In the genomic region with DNA sequence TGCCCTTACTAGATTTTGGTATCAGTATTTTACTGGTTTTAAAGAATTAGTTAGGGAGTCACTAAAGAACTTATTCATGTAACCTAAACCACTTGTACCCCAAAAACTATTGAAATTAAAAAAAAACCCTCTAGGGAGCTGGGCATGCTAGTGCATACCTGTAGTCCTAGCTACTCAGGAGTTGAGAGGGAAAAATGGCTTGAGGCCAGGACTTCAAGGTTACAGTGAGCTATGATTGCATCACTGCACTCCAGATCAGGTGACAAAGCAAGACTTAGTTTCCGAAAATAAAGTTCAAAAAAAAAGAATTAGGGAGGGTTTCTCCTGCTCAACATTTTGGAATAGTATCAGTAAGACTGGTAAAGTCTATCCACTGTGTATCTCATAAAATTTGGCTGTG, we compare ENCODE assay signal across 32 cellular contexts.
"Had no signal": no experiment of that assay in that cellular context is flagged by ENCODE, and none has a peak within 500 bp of the region (broad histone marks: within the 10 kb centered on the region; RNA-seq: fewer than 3 reads in every experiment).

No MANE protein-coding gene starts in this region.

- H3K36me3 ChIP-seq: breast epithelium, gastrocnemius medialis, ovary, prostate gland, WERI-Rb-1 had no signal

- H3K9me3 ChIP-seq: breast epithelium, gastrocnemius medialis, ovary, prostate gland had no signal

- H3K27me3 Mint-ChIP-seq: activated CD4-positive, alpha-beta memory T cell treated with anti-CD3 and anti-CD28 coated beads for 36 hours; activated CD4-positive, alpha-beta T cell treated with anti-CD3 and anti-CD28 coated beads, Interleukin-2, amount 10 ng/mL, durations not matched to agents 24 days and 14 days; activated T-cell treated with anti-CD3 and anti-CD28 coated beads, Interleukin-2, amount 50 U/mL, for 24 hours; activated T-helper 17 cell treated with anti-CD3 and anti-CD28 coated beads, Interleukin-2, amount 50 U/mL, for 72 hours; central memory CD8-positive, alpha-beta T cell; memory B cell; naive thymus-derived CD4-positive, alpha-beta T cell; stimulated activated memory B cell treated with anti-CD40 and anti-IgM and Interleukin-4, amounts not matched to agents 10 μg/mL and 1 μg/mL and 100 μg/mL, for 72 hours; stimulated activated naive CD8-positive, alpha-beta T cell treated with anti-CD3 and anti-CD28 coated beads, Interleukin-15, amount 100 ng/mL, for 72 hours; T-helper 17 cell had no signal

- H3K4me3 Mint-ChIP-seq: activated CD4-positive, alpha-beta memory T cell treated with anti-CD3 and anti-CD28 coated beads for 36 hours; activated CD4-positive, alpha-beta T cell treated with anti-CD3 and anti-CD28 coated beads, Interleukin-2, amount 10 ng/mL, durations not matched to agents 24 days and 14 days; activated T-cell treated with anti-CD3 and anti-CD28 coated beads, Interleukin-2, amount 50 U/mL, for 24 hours; activated T-helper 17 cell treated with anti-CD3 and anti-CD28 coated beads, Interleukin-2, amount 50 U/mL, for 72 hours; central memory CD8-positive, alpha-beta T cell; memory B cell; naive thymus-derived CD4-positive, alpha-beta T cell; stimulated activated memory B cell treated with anti-CD40 and anti-IgM and Interleukin-4, amounts not matched to agents 10 μg/mL and 1 μg/mL and 100 μg/mL, for 72 hours; stimulated activated naive CD8-positive, alpha-beta T cell treated with anti-CD3 and anti-CD28 coated beads, Interleukin-15, amount 100 ng/mL, for 72 hours; T-helper 17 cell had no signal

- H3K4me2 ChIP-seq: smooth muscle cell had no signal

- H3K36me3 Mint-ChIP-seq: activated CD4-positive, alpha-beta memory T cell treated with anti-CD3 and anti-CD28 coated beads for 36 hours; memory B cell; naive thymus-derived CD4-positive, alpha-beta T cell; stimulated activated memory B cell treated with anti-CD40 and anti-IgM and Interleukin-4, amounts not matched to agents 10 μg/mL and 1 μg/mL and 100 μg/mL, for 72 hours had no signal

- H3K4me3 ChIP-seq: breast epithelium, gastrocnemius medialis, ovary, prostate gland, smooth muscle cell had no signal

- H3K4me1 ChIP-seq: breast epithelium, gastrocnemius medialis, prostate gland had no signal

- H3K4me1 Mint-ChIP-seq: activated CD4-positive, alpha-beta T cell treated with anti-CD3 and anti-CD28 coated beads, Interleukin-2, amount 10 ng/mL, durations not matched to agents 24 days and 14 days; activated T-helper 17 cell treated with anti-CD3 and anti-CD28 coated beads, Interleukin-2, amount 50 U/mL, for 72 hours; central memory CD8-positive, alpha-beta T cell; memory B cell; naive thymus-derived CD4-positive, alpha-beta T cell; stimulated activated memory B cell treated with anti-CD40 and anti-IgM and Interleukin-4, amounts not matched to agents 10 μg/mL and 1 μg/mL and 100 μg/mL, for 72 hours; stimulated activated naive CD8-positive, alpha-beta T cell treated with anti-CD3 and anti-CD28 coated beads, Interleukin-15, amount 100 ng/mL, for 72 hours; T-helper 17 cell had no signal

- DNase-seq: activated CD4-positive, alpha-beta memory T cell treated with anti-CD3 and anti-CD28 coated beads for 36 hours; activated CD4-positive, alpha-beta T cell treated with anti-CD3 and anti-CD28 coated beads, Interleukin-2, amount 10 ng/mL, durations not matched to agents 24 days and 14 days; activated CD8-positive, alpha-beta memory T cell treated with anti-CD3 and anti-CD28 coated beads, Interleukin-2, amount 50 U/mL, for 4 hours; activated gamma-delta T cell treated with Interleukin-2 at 50 U/mL for 16 hours; activated naive CD4-positive, alpha-beta T cell treated with anti-CD3 and anti-CD28 coated beads, Interleukin-2, amount 50 U/mL, for 16 hours; activated T-cell treated with anti-CD3 and anti-CD28 coated beads, Interleukin-2, amount 50 U/mL, for 24 hours; amygdala; dermis blood vessel endothelial cell; effector CD4-positive, alpha-beta T cell; erythroblast; gastrocnemius medialis; glutamatergic neuron; islet precursor cell; left cardiac atrium; midbrain; naive thymus-derived CD4-positive, alpha-beta T cell; ovary; stimulated activated CD4-positive, alpha-beta T cell treated with anti-CD3 and anti-CD28 coated beads, Interleukin-1b, Interleukin-23, amount 100 ng/mL, for 48 hours; stimulated activated CD4-positive, alpha-beta T cell treated with anti-CD3 and anti-CD28 coated beads, Interleukin-4, amount 100 ng/mL, for 4 hours; stimulated activated CD8-positive, alpha-beta memory T cell treated with anti-CD3 and anti-CD28 coated beads, Interleukin-4, amount 100 ng/mL, for 48 hours; stimulated activated naive CD8-positive, alpha-beta T cell treated with anti-CD3 and anti-CD28 coated beads, Interleukin-15, amount 100 ng/mL, for 72 hours; substantia nigra; T-helper 17 cell; T1000; WERI-Rb-1 had no signal

- H3K27ac ChIP-seq: breast epithelium, gastrocnemius medialis, ovary, prostate gland, WERI-Rb-1 had no signal

- H3K27me3 ChIP-seq: breast epithelium, gastrocnemius medialis, ovary had no signal

- H3K9me3 Mint-ChIP-seq: activated CD4-positive, alpha-beta T cell treated with anti-CD3 and anti-CD28 coated beads, Interleukin-2, amount 10 ng/mL, durations not matched to agents 24 days and 14 days had no signal

- H3K27ac Mint-ChIP-seq: activated CD4-positive, alpha-beta memory T cell treated with anti-CD3 and anti-CD28 coated beads for 36 hours; activated CD4-positive, alpha-beta T cell treated with anti-CD3 and anti-CD28 coated beads, Interleukin-2, amount 10 ng/mL, durations not matched to agents 24 days and 14 days; activated T-cell treated with anti-CD3 and anti-CD28 coated beads, Interleukin-2, amount 50 U/mL, for 24 hours; activated T-helper 17 cell treated with anti-CD3 and anti-CD28 coated beads, Interleukin-2, amount 50 U/mL, for 72 hours; memory B cell; naive thymus-derived CD4-positive, alpha-beta T cell; stimulated activated memory B cell treated with anti-CD40 and anti-IgM and Interleukin-4, amounts not matched to agents 10 μg/mL and 1 μg/mL and 100 μg/mL, for 72 hours; stimulated activated naive CD8-positive, alpha-beta T cell treated with anti-CD3 and anti-CD28 coated beads, Interleukin-15, amount 100 ng/mL, for 72 hours; T-helper 17 cell had no signal
